In the genomic region with DNA sequence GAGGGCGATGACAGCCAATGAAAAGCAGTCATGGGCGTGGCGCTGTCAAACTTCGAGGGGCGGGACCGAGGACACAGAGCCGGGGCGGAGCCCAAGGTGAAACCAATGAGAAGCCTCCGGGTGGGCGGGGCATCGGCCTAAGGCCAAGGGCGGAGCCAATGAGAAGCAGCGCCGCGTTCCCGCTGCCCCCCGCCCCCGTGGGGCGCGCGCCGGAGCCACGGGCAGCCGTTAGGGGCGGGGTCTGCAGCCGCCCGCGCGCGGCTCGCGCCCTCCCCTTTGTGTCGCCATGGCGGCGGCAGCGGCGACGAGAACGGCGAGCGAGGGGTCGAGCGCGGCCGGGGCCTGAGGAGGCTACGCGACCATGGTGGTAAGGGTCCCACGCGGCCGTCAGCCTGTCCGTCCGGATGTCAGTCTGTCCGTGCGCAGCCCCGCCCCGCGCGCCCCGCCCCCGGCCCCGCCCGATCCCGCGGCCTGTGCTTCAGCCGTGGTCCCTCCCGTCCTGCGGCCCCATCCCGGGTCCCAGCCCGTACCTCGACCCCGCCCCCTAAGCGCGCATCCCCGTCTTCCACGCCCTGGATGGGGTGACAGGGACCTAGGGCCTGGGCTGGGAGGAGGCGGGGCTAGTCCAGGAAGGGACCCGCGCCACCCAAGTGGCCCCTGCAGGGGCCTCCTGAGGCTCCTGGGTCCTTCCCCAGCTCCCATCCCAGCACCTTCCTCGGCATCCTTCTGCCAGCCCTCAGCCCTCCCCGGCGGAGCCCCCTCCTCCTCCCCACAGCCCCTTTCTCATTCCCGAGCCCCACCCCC, we compare ENCODE assay signal across 1 cellular context.
TF ChIP-seq lines count a peak whose summit lies in the region.

Gene ARHGAP33 (plus strand): TSS at position 267 of the 804 bp plus-strand sequence. CDS start 95 bp downstream, at position 362.

TF ChIP-seq in K562, 482 proteins besides CTCF, POLR2A, EP300 and RAD21 (continued from another document and continues in another):
- TF ChIP-seq, protein P1, sequence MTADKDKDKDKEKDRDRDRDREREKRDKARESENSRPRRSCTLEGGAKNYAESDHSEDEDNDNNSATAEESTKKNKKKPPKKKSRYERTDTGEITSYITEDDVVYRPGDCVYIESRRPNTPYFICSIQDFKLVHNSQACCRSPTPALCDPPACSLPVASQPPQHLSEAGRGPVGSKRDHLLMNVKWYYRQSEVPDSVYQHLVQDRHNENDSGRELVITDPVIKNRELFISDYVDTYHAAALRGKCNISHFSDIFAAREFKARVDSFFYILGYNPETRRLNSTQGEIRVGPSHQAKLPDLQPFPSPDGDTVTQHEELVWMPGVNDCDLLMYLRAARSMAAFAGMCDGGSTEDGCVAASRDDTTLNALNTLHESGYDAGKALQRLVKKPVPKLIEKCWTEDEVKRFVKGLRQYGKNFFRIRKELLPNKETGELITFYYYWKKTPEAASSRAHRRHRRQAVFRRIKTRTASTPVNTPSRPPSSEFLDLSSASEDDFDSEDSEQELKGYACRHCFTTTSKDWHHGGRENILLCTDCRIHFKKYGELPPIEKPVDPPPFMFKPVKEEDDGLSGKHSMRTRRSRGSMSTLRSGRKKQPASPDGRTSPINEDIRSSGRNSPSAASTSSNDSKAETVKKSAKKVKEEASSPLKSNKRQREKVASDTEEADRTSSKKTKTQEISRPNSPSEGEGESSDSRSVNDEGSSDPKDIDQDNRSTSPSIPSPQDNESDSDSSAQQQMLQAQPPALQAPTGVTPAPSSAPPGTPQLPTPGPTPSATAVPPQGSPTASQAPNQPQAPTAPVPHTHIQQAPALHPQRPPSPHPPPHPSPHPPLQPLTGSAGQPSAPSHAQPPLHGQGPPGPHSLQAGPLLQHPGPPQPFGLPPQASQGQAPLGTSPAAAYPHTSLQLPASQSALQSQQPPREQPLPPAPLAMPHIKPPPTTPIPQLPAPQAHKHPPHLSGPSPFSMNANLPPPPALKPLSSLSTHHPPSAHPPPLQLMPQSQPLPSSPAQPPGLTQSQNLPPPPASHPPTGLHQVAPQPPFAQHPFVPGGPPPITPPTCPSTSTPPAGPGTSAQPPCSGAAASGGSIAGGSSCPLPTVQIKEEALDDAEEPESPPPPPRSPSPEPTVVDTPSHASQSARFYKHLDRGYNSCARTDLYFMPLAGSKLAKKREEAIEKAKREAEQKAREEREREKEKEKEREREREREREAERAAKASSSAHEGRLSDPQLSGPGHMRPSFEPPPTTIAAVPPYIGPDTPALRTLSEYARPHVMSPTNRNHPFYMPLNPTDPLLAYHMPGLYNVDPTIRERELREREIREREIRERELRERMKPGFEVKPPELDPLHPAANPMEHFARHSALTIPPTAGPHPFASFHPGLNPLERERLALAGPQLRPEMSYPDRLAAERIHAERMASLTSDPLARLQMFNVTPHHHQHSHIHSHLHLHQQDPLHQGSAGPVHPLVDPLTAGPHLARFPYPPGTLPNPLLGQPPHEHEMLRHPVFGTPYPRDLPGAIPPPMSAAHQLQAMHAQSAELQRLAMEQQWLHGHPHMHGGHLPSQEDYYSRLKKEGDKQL (CRISPR knock-in tag; IDR thresholded peaks at IDR 0.05; ENCODE audit: borderline replicate concordance): no peak
- no peak for TF ChIP-seq E2F4 (CRISPR knock-in tag; IDR thresholded peaks at IDR 0.05; ENCODE audit: low read depth)
- TF ChIP-seq PURB (CRISPR knock-in tag; IDR thresholded peaks at IDR 0.05; ENCODE audit: low read depth): no peak
- TF ChIP-seq ZNF584 (CRISPR knock-in tag; IDR thresholded peaks at IDR 0.05; ENCODE audit: low read depth): no peak
- TF ChIP-seq HIVEP1 (CRISPR knock-in tag; IDR thresholded peaks at IDR 0.05): no peak
- TF ChIP-seq SIN3B (IDR thresholded peaks at IDR 0.05; ENCODE audit: low read depth): no peak
- no peak for TF ChIP-seq ZNF717 (CRISPR knock-in tag; IDR thresholded peaks at IDR 0.05)
- no peak for TF ChIP-seq ATF3 (IDR thresholded peaks at IDR 0.05)
- no peak for TF ChIP-seq ATF3 (CRISPR knock-in tag; conservative IDR thresholded peaks at IDR 0.05)
- peak; percentile 86 for TF ChIP-seq POLR2G (IDR thresholded peaks at IDR 0.05; ENCODE audit: low read depth, low read length)
- TF ChIP-seq ARID4B (CRISPR knock-in tag; IDR thresholded peaks at IDR 0.05): 0 out of 2 replicates have a peak, but pooled peaks have one; percentile 26
- no peak for TF ChIP-seq SMARCE1 (IDR thresholded peaks at IDR 0.05)
- TF ChIP-seq, protein P2, sequence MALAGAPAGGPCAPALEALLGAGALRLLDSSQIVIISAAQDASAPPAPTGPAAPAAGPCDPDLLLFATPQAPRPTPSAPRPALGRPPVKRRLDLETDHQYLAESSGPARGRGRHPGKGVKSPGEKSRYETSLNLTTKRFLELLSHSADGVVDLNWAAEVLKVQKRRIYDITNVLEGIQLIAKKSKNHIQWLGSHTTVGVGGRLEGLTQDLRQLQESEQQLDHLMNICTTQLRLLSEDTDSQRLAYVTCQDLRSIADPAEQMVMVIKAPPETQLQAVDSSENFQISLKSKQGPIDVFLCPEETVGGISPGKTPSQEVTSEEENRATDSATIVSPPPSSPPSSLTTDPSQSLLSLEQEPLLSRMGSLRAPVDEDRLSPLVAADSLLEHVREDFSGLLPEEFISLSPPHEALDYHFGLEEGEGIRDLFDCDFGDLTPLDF (CRISPR knock-in tag; IDR thresholded peaks at IDR 0.05): no peak
- TF ChIP-seq, protein P3, sequence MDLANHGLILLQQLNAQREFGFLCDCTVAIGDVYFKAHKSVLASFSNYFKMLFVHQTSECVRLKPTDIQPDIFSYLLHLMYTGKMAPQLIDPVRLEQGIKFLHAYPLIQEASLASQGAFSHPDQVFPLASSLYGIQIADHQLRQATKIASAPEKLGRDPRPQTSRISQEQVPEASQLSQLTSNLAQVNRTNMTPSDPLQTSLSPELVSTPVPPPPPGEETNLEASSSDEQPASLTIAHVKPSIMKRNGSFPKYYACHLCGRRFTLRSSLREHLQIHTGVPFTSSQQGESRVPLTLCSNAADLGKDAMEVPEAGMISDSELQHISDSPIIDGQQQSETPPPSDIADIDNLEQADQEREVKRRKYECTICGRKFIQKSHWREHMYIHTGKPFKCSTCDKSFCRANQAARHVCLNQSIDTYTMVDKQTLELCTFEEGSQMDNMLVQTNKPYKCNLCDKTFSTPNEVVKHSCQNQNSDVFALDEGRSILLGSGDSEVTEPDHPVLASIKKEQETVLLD (IDR thresholded peaks at IDR 0.05): no peak
- no peak for TF ChIP-seq NR2C2 (CRISPR knock-in tag; IDR thresholded peaks at IDR 0.05)
- 0 out of 2 replicates have a peak, but pooled peaks have one; percentile 19 for TF ChIP-seq NR2C2 (tag; IDR thresholded peaks at IDR 0.05)
- no peak for TF ChIP-seq SLC30A9 (CRISPR knock-in tag; IDR thresholded peaks at IDR 0.05)
- TF ChIP-seq MYC (IDR thresholded peaks at IDR 0.05; ENCODE audit: low read depth, low read length): peak; percentile 71
- TF ChIP-seq MYC (CRISPR knock-in tag; IDR thresholded peaks at IDR 0.05; ENCODE audit: borderline replicate concordance, low read depth): no peak
- no peak for TF ChIP-seq ZNF407 (IDR thresholded peaks at IDR 0.05; ENCODE audit: low read depth)
- TF ChIP-seq ZBTB26 (CRISPR knock-in tag; IDR thresholded peaks at IDR 0.05): no peak
- no peak for TF ChIP-seq ZC3H8 (IDR thresholded peaks at IDR 0.05)
